19 cellular contexts compared by ENCODE assay signal in the genomic region with DNA sequence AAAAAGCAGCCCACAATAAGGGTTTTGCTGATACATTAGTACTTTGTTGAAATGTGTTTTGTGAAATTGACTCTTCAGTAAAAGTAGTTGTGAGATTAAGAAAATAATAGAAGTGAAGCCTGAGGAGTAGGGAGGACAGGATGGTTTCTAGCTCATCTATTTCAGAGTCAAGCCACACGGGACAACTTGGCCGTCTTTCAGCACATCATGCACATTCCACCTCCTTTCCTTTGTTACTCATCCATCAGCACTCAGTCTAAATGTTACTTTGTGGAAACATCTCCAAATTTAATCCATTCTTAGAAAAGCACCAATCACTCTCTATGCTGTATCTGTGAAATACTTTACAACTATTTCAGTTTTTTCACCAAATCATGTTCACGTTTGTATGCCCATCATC.
DNase-seq lines count a peak whose midpoint lies in the region; ATAC-seq and TF ChIP-seq lines count a peak whose summit lies in the region.
"Had no signal": no experiment of that assay in that cellular context is flagged by ENCODE, and none has a peak within 500 bp of the region (broad histone marks: within the 10 kb centered on the region; RNA-seq: fewer than 3 reads in every experiment).

No MANE protein-coding gene starts in this region.

- H3K9me3 ChIP-seq in SJSA1 (replicated peaks) (no peaks in the 10 kb centered on the region), psoas muscle (no peaks in the 10 kb centered on the region), PC-3 (ENCODE audit: low read length) (no peaks in the 10 kb centered on the region)

- POLR2A ChIA-PET in PC-3 (lab: Charles Lee; ENCODE audit: unreplicated experiment): no interaction called here

- BruUV-seq in PC-3 (replicated peaks; lab: Mats Ljungman, UMichigan): no TSS peak

- CTCF ChIA-PET in PC-3 (lab: Charles Lee): no interaction called here

- H3K9ac ChIP-seq in PC-3 (ENCODE audit: low read length): no peak overlapping the region
- H3K9ac ChIP-seq: neural progenitor cell had no signal

- TF ChIP-seq CTCF in psoas muscle (IDR thresholded peaks at IDR 0.05) (no peak), PC-3 (conservative IDR thresholded peaks at IDR 0.05; ENCODE audit: low read depth, low read length) (no peak)

- no peaks in the 10 kb centered on the region for H3K27me3 Mint-ChIP-seq in T-helper 2 cell treated with Interferon-gamma antibody and Interleukin-4, amounts not matched to agents 5 μg/mL and 100 μg/mL, for 36 hours (ENCODE audit: low read depth)
- H3K27me3 Mint-ChIP-seq: activated naive CD4-positive, alpha-beta T cell treated with anti-CD3 and anti-CD28 coated beads, Interleukin-2, amount 50 U/mL, for 24 hours; CD4-positive, alpha-beta T cell had no signal

- H2AFZ ChIP-seq in ACC112 (ENCODE audit: low read length, unreplicated experiment): peak overlapping the region; percentile 41
- H2AFZ ChIP-seq in PC-3 (ENCODE audit: low read length): no peak overlapping the region
- H2AFZ ChIP-seq: neural progenitor cell, PC-9 had no signal

- no peaks in the 10 kb centered on the region for H3K36me3 Mint-ChIP-seq in T-helper 2 cell treated with Interferon-gamma antibody and Interleukin-4, amounts not matched to agents 5 μg/mL and 100 μg/mL, for 36 hours (ENCODE audit: low read depth)

- DNase-seq in SJSA1 (ENCODE audit: low read depth in 1 of 2, low spot score in 2 of 2) (no peak), fibroblast of peridontal ligament (ENCODE audit: extremely low read depth) (peak; percentile 60), psoas muscle (peak in 1 of 2 donors; percentile 58), NCI-H1417 treated with DMSO at 0.1 percent for 48 hours (lab: John Stamatoyannopoulos, UW) (no peak), PC-3 (no peak)
- DNase-seq in T-helper 2 cell treated with Interferon-gamma antibody and Interleukin-4, amounts not matched to agents 5 μg/mL and 100 μg/mL, for 36 hours (ENCODE audit: low spot score): no peak
- DNase-seq: activated CD4-positive, alpha-beta T cell treated with anti-CD3 and anti-CD28 coated beads, Interleukin-2, amount 50 U/mL, for 1 hour; activated T-cell treated with anti-CD3 and anti-CD28 coated beads, Interleukin-2, amount 50 U/mL, for 1 hour; CD4-positive, alpha-beta T cell; immature natural killer cell; NCI-H2081 treated with DMSO at 0.1 percent for 48 hours; PC-9; stimulated activated CD4-positive, alpha-beta T cell treated with anti-CD3 and anti-CD28 coated beads, Interleukin-4, amount 100 ng/mL, for 24 hours; stimulated activated CD8-positive, alpha-beta memory T cell treated with anti-CD3 and anti-CD28 coated beads, Interleukin-4, amount 100 ng/mL, for 48 hours had no signal

- H3K9me2 ChIP-seq in PC-3 (replicated peaks; ENCODE audit: low read length): no peaks in the 10 kb centered on the region

- H3F3A ChIP-seq in PC-3 (ENCODE audit: low read length, unreplicated experiment): no peaks in the 10 kb centered on the region

- H3K4me1 ChIP-seq in ACC112 (ENCODE audit: control insufficient read depth, insufficient read depth, low read length, unreplicated experiment) (peaks cover 33% of the 10 kb centered on the region), SJSA1 (replicated peaks) (peaks cover 23% of the 10 kb centered on the region), psoas muscle (peaks cover 34% of the 10 kb centered on the region), PC-3 (ENCODE audit: insufficient read depth, low read length) (no peaks in the 10 kb centered on the region)
- H3K4me1 ChIP-seq: neural progenitor cell had no signal

- H3K4me3 ChIP-seq in ACC112 (ENCODE audit: low read depth, low read length) (peak overlapping the region; percentile 28; the same call in 1 of the 2 replicates), SJSA1 (no peak overlapping the region), psoas muscle (no peak overlapping the region), PC-3 (ENCODE audit: low read length) (no peak overlapping the region)
- H3K4me3 ChIP-seq: cardiac muscle cell, neural progenitor cell, PC-9 had no signal

- intact Hi-C loops in psoas muscle (cut with DNase I): loop anchor here (5.0 to 10.0 kb wide), 3 partner anchors 77 to 177 kb away; no protein-coding TSS in a partner anchor
- intact Hi-C loops in PC-3 (cut with micrococcal nuclease): no loop called here

- no peak overlapping the region for H3K4me3 Mint-ChIP-seq in T-helper 2 cell treated with Interferon-gamma antibody and Interleukin-4, amounts not matched to agents 5 μg/mL and 100 μg/mL, for 36 hours
- H3K4me3 Mint-ChIP-seq: activated naive CD4-positive, alpha-beta T cell treated with anti-CD3 and anti-CD28 coated beads, Interleukin-2, amount 50 U/mL, for 24 hours; CD4-positive, alpha-beta T cell; immature natural killer cell; neural progenitor cell had no signal

- H4K20me1 ChIP-seq in PC-3 (ENCODE audit: low read length): no peaks in the 10 kb centered on the region

- 30 to 44% (median 37%) methylated on average over 3 of the region's 3 CpGs for WGBS in psoas muscle, 3 donors

- no peak overlapping the region for H3K4me2 ChIP-seq in PC-3 (ENCODE audit: low read length)
- H3K4me2 ChIP-seq: neural progenitor cell, PC-9 had no signal

- H3K27me3 ChIP-seq in ACC112 (ENCODE audit: insufficient read depth, low read length): no peaks in the 10 kb centered on the region
- H3K27me3 ChIP-seq in SJSA1 (replicated peaks): no peaks in the 10 kb centered on the region
- no peaks in the 10 kb centered on the region for H3K27me3 ChIP-seq in psoas muscle (ENCODE audit: insufficient read depth in 3 of 3, low read length in 2 of 3)
- H3K27me3 ChIP-seq in PC-3 (ENCODE audit: low read length): no peaks in the 10 kb centered on the region
- H3K27me3 ChIP-seq: cardiac muscle cell, neural progenitor cell had no signal

- H3K36me3 ChIP-seq in ACC112 (ENCODE audit: insufficient read depth, low read length) (no peaks in the 10 kb centered on the region), SJSA1 (no peaks in the 10 kb centered on the region), psoas muscle (ENCODE audit: insufficient read depth in 1 of 2, low read depth in 1 of 2) (peaks cover 0 to 3% of the 10 kb centered on the region in 2 donors), PC-3 (ENCODE audit: low read depth, low read length) (no peaks in the 10 kb centered on the region)
- H3K36me3 ChIP-seq: cardiac muscle cell, neural progenitor cell had no signal

- no peaks in the 10 kb centered on the region for H3K4me1 Mint-ChIP-seq in T-helper 2 cell treated with Interferon-gamma antibody and Interleukin-4, amounts not matched to agents 5 μg/mL and 100 μg/mL, for 36 hours (ENCODE audit: low read depth)
- H3K4me1 Mint-ChIP-seq: activated naive CD4-positive, alpha-beta T cell treated with anti-CD3 and anti-CD28 coated beads, Interleukin-2, amount 50 U/mL, for 24 hours; immature natural killer cell had no signal

- H3K9me3 Mint-ChIP-seq in T-helper 2 cell treated with Interferon-gamma antibody and Interleukin-4, amounts not matched to agents 5 μg/mL and 100 μg/mL, for 36 hours: no peaks in the 10 kb centered on the region
- H3K9me3 Mint-ChIP-seq: activated naive CD4-positive, alpha-beta T cell treated with anti-CD3 and anti-CD28 coated beads, Interleukin-2, amount 50 U/mL, for 24 hours; CD4-positive, alpha-beta T cell; immature natural killer cell; neural progenitor cell had no signal

- H3K27ac Mint-ChIP-seq in T-helper 2 cell treated with Interferon-gamma antibody and Interleukin-4, amounts not matched to agents 5 μg/mL and 100 μg/mL, for 36 hours: no peak overlapping the region
- H3K27ac Mint-ChIP-seq: activated naive CD4-positive, alpha-beta T cell treated with anti-CD3 and anti-CD28 coated beads, Interleukin-2, amount 50 U/mL, for 24 hours; CD4-positive, alpha-beta T cell; immature natural killer cell; neural progenitor cell had no signal

- H3K79me2 ChIP-seq in ACC112 (ENCODE audit: control insufficient read depth, insufficient read depth, low read length, unreplicated experiment) (no peaks in the 10 kb centered on the region), PC-3 (ENCODE audit: low read length) (no peaks in the 10 kb centered on the region)

- ATAC-seq in psoas muscle (peak in 2 of 4 donors; percentile 43 to 45), GM19395 (IDR thresholded peaks at IDR 0.05; ENCODE audit: unreplicated experiment) (no peak), PC-3 (no peak)

- peak overlapping the region; percentile 96 for H3K27ac ChIP-seq in ACC112 (ENCODE audit: low read depth, low read length)
- peak overlapping the region; percentile 79 for H3K27ac ChIP-seq in SJSA1
- H3K27ac ChIP-seq in psoas muscle: peak overlapping the region; percentile 86
- no peak overlapping the region for H3K27ac ChIP-seq in PC-3 (ENCODE audit: low read length)
- H3K27ac ChIP-seq: cardiac muscle cell, neural progenitor cell, PC-9 had no signal
